33 cellular contexts compared by ENCODE assay signal in genomic region chr9:137359850-137360249, GRCh38.
"Had no signal": no experiment of that assay in that cellular context is flagged by ENCODE, and none has a peak within 500 bp of the region (broad histone marks: within the 10 kb centered on the region; RNA-seq: fewer than 3 reads in every experiment).

No MANE protein-coding gene starts in this region.

- ATAC-seq: activated naive CD4-positive, alpha-beta T cell treated with anti-CD3 and anti-CD28 coated beads, Interleukin-2, amount 50 U/mL, for 72 hours; activated naive CD8-positive, alpha-beta T cell treated with anti-CD3 and anti-CD28 coated beads, Interleukin-2, amount 50 U/mL, for 24 hours; activated T-cell treated with anti-CD3 and anti-CD28 coated beads, Interleukin-2, amount 50 U/mL, for 4 hours; activated T-cell treated with anti-CD3 and anti-CD28 coated beads, Interleukin-2, amount 50 U/mL, for 72 hours; activated T-helper 17 cell treated with anti-CD3 and anti-CD28 coated beads, Interleukin-2, amount 50 U/mL, for 72 hours; body of pancreas had no signal

- FAIRE-seq: astrocyte, bronchial epithelial cell had no signal

- H3K4me1 ChIP-seq: adrenal gland, ascending aorta, body of pancreas, breast epithelium had no signal

- H3K9me3 ChIP-seq: adrenal gland had no signal

- H3K36me3 ChIP-seq: adrenal gland, brain microvascular endothelial cell, breast epithelium, cardiac muscle cell had no signal

- H3K27me3 ChIP-seq: adrenal gland, ascending aorta, body of pancreas, brain microvascular endothelial cell, breast epithelium, cardiac muscle cell had no signal

- H3K4me3 ChIP-seq: adrenal gland, ascending aorta, body of pancreas, breast epithelium, cardiac muscle cell had no signal

- DNase-seq: activated effector memory CD4-positive, alpha-beta T cell treated with anti-CD3 and anti-CD28 coated beads, Interleukin-2, amount 50 U/mL, for 16 hours; activated effector memory CD4-positive, alpha-beta T cell treated with Interleukin-2 at 50 U/mL for 16 hours; activated gamma-delta T cell; activated gamma-delta T cell treated with Interleukin-2 at 50 U/mL for 16 hours; activated naive CD4-positive, alpha-beta T cell; activated naive CD4-positive, alpha-beta T cell treated with anti-CD3 and anti-CD28 coated beads for 36 hours; activated naive CD4-positive, alpha-beta T cell treated with anti-CD3 and anti-CD28 coated beads, Interleukin-2, amount 10 ng/mL, durations not matched to agents 7 days and 5 days; activated naive CD4-positive, alpha-beta T cell treated with anti-CD3 and anti-CD28 coated beads, Interleukin-2, amount 50 U/mL, for 16 hours; activated naive CD4-positive, alpha-beta T cell treated with Interleukin-2 at 50 U/mL for 16 hours; activated naive CD8-positive, alpha-beta T cell treated with anti-CD3 and anti-CD28 coated beads for 36 hours; activated naive CD8-positive, alpha-beta T cell treated with anti-CD3 and anti-CD28 coated beads, Interleukin-2, amount 10 ng/mL, durations not matched to agents 7 days and 5 days; activated naive CD8-positive, alpha-beta T cell treated with anti-CD3 and anti-CD28 coated beads, Interleukin-2, amount 50 U/mL, for 24 hours; activated T-cell treated with anti-CD3 and anti-CD28 coated beads, Interleukin-2, amount 50 U/mL, for 24 hours; activated T-cell treated with anti-CD3 and anti-CD28 coated beads, Interleukin-2, amount 50 U/mL, for 4 hours; activated T-cell treated with anti-CD3 and anti-CD28 coated beads, Interleukin-2, amount 50 U/mL, for 48 hours; activated T-cell treated with anti-CD3 and anti-CD28 coated beads, Interleukin-2, amount 50 U/mL, for 72 hours; adrenal gland; amniotic stem cell; amygdala; anterior cingulate cortex; aorta; body of pancreas; brain microvascular endothelial cell; caudate nucleus; central memory CD4-positive, alpha-beta T cell; cerebellar nuclear complex had no signal

- H3K27ac ChIP-seq: adrenal gland, ascending aorta, body of pancreas, brain microvascular endothelial cell, breast epithelium, cardiac muscle cell had no signal
